In the genomic region with DNA sequence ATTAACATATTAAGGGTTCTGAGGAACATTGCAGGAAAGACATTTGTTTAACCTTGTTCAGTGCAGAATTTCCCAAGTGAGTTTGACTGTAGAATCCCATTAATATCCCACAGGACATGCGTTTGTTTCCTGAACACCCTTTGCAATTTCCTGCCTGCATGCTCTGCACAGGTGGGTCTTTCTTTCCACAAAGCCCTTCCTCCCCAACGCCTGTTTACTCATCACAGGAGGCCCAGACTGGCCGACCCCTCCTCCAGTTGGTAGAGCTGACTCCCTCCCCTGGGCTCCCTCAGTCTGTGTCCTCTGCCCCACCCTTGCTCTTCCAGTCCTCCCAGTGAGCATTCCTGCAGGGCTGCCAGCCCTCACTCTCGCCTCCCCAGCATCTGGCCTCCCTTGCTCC, we compare ENCODE assay signal across 1 cellular context.
TF ChIP-seq lines count a peak whose summit lies in the region.

No MANE protein-coding gene starts in this region.

TF ChIP-seq in HepG2, 621 proteins besides CTCF, POLR2A, EP300 and RAD21 (continued from another document and continues in another):
- TF ChIP-seq, protein P1, sequence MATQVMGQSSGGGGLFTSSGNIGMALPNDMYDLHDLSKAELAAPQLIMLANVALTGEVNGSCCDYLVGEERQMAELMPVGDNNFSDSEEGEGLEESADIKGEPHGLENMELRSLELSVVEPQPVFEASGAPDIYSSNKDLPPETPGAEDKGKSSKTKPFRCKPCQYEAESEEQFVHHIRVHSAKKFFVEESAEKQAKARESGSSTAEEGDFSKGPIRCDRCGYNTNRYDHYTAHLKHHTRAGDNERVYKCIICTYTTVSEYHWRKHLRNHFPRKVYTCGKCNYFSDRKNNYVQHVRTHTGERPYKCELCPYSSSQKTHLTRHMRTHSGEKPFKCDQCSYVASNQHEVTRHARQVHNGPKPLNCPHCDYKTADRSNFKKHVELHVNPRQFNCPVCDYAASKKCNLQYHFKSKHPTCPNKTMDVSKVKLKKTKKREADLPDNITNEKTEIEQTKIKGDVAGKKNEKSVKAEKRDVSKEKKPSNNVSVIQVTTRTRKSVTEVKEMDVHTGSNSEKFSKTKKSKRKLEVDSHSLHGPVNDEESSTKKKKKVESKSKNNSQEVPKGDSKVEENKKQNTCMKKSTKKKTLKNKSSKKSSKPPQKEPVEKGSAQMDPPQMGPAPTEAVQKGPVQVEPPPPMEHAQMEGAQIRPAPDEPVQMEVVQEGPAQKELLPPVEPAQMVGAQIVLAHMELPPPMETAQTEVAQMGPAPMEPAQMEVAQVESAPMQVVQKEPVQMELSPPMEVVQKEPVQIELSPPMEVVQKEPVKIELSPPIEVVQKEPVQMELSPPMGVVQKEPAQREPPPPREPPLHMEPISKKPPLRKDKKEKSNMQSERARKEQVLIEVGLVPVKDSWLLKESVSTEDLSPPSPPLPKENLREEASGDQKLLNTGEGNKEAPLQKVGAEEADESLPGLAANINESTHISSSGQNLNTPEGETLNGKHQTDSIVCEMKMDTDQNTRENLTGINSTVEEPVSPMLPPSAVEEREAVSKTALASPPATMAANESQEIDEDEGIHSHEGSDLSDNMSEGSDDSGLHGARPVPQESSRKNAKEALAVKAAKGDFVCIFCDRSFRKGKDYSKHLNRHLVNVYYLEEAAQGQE (IDR thresholded peaks at IDR 0.05; ENCODE audit: borderline replicate concordance in 1 of 2, low read depth in 1 of 2, low read length in 2 of 2): no peak
- TF ChIP-seq ZNF577 (CRISPR knock-in tag; IDR thresholded peaks at IDR 0.05; ENCODE audit: borderline replicate concordance, low read depth) (no peak), HOXA3 (CRISPR knock-in tag; IDR thresholded peaks at IDR 0.05) (peak; percentile 20; the same call in 1 of the 2 replicates), ETV5 (CRISPR knock-in tag; IDR thresholded peaks at IDR 0.05; ENCODE audit: borderline replicate concordance) (peak; percentile 37; the same call in 1 of the 2 replicates), SOX13 (IDR thresholded peaks at IDR 0.05) (no peak), SOX13 (CRISPR knock-in tag; conservative IDR thresholded peaks at IDR 0.05 in 1 of 2, IDR thresholded peaks at IDR 0.05 in 1 of 2) (peak in 1 of 2 experiments; percentile 8; a peak in 1 of 4 replicates), MED1 (CRISPR knock-in tag; IDR thresholded peaks at IDR 0.05) (0 out of 2 replicates have a peak, but pooled peaks have one; percentile 44), MAZ (IDR thresholded peaks at IDR 0.05; ENCODE audit: borderline replicate concordance, low read depth, low read length) (no peak), MAZ (CRISPR knock-in tag; IDR thresholded peaks at IDR 0.05; ENCODE audit: low read depth) (no peak), ZNF557 (CRISPR knock-in tag; IDR thresholded peaks at IDR 0.05) (no peak), FOXO1 (CRISPR knock-in tag; IDR thresholded peaks at IDR 0.05) (peak; percentile 58; the same call in 1 of the 2 replicates), ZNF180 (CRISPR knock-in tag; IDR thresholded peaks at IDR 0.05; ENCODE audit: borderline replicate concordance, low read depth) (no peak), SP5 (CRISPR knock-in tag; IDR thresholded peaks at IDR 0.05; ENCODE audit: borderline replicate concordance, low read depth) (peak; percentile 57; the same call in 1 of the 2 replicates), GATAD2A (CRISPR knock-in tag; IDR thresholded peaks at IDR 0.05) (0 out of 2 replicates have a peak, but pooled peaks have one; percentile 17), NR1H2 (CRISPR knock-in tag; IDR thresholded peaks at IDR 0.05; ENCODE audit: borderline replicate concordance, low read depth) (no peak), SALL1 (CRISPR knock-in tag; IDR thresholded peaks at IDR 0.05) (peak; percentile 37; the same call in 1 of the 2 replicates), EED (CRISPR knock-in tag; IDR thresholded peaks at IDR 0.05) (no peak), HCFC1 (IDR thresholded peaks at IDR 0.05; ENCODE audit: low read depth, low read length) (no peak), NFIB (CRISPR knock-in tag; IDR thresholded peaks at IDR 0.05; ENCODE audit: borderline replicate concordance) (no peak), FOXA3 (CRISPR knock-in tag; IDR thresholded peaks at IDR 0.05) (peak; percentile 57), FOXA1 (IDR thresholded peaks at IDR 0.05) (no peak), FOXA1 (CRISPR knock-in tag; IDR thresholded peaks at IDR 0.05) (peak; percentile 59), LCORL (IDR thresholded peaks at IDR 0.05) (no peak), LCORL (CRISPR knock-in tag; IDR thresholded peaks at IDR 0.05) (0 out of 2 replicates have a peak, but pooled peaks have one; percentile 19), TBX2 (CRISPR knock-in tag; IDR thresholded peaks at IDR 0.05; ENCODE audit: borderline replicate concordance) (peak; percentile 30; the same call in 1 of the 2 replicates), ZBTB7A (CRISPR knock-in tag; IDR thresholded peaks at IDR 0.05) (peak; percentile 67), ZSCAN9 (CRISPR knock-in tag; IDR thresholded peaks at IDR 0.05; ENCODE audit: borderline replicate concordance) (no peak), SOX5 (CRISPR knock-in tag; IDR thresholded peaks at IDR 0.05; ENCODE audit: borderline replicate concordance) (peak; percentile 53; the same call in 1 of the 2 replicates), ATM (IDR thresholded peaks at IDR 0.05; ENCODE audit: borderline replicate concordance) (no peak), MIER2 (CRISPR knock-in tag; IDR thresholded peaks at IDR 0.05) (no peak), FOXP1 (IDR thresholded peaks at IDR 0.05) (no peak), FOXP1 (CRISPR knock-in tag; IDR thresholded peaks at IDR 0.05) (peak; percentile 17; the same call in 1 of the 2 replicates), KMT2B (CRISPR knock-in tag; IDR thresholded peaks at IDR 0.05) (no peak), ZNF263 (CRISPR knock-in tag; IDR thresholded peaks at IDR 0.05) (peak; percentile 97)
- TF ChIP-seq, protein P2, sequence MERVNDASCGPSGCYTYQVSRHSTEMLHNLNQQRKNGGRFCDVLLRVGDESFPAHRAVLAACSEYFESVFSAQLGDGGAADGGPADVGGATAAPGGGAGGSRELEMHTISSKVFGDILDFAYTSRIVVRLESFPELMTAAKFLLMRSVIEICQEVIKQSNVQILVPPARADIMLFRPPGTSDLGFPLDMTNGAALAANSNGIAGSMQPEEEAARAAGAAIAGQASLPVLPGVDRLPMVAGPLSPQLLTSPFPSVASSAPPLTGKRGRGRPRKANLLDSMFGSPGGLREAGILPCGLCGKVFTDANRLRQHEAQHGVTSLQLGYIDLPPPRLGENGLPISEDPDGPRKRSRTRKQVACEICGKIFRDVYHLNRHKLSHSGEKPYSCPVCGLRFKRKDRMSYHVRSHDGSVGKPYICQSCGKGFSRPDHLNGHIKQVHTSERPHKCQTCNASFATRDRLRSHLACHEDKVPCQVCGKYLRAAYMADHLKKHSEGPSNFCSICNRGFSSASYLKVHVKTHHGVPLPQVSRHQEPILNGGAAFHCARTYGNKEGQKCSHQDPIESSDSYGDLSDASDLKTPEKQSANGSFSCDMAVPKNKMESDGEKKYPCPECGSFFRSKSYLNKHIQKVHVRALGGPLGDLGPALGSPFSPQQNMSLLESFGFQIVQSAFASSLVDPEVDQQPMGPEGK (CRISPR knock-in tag; IDR thresholded peaks at IDR 0.05): peak; percentile 33; the same call in 1 of the 2 replicates
- TF ChIP-seq, protein P3, sequence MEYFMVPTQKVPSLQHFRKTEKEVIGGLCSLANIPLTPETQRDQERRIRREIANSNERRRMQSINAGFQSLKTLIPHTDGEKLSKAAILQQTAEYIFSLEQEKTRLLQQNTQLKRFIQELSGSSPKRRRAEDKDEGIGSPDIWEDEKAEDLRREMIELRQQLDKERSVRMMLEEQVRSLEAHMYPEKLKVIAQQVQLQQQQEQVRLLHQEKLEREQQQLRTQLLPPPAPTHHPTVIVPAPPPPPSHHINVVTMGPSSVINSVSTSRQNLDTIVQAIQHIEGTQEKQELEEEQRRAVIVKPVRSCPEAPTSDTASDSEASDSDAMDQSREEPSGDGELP (IDR thresholded peaks at IDR 0.05; ENCODE audit: borderline replicate concordance, low read depth): peak; percentile 26; the same call in 1 of the 2 replicates
- TF ChIP-seq, protein P4, sequence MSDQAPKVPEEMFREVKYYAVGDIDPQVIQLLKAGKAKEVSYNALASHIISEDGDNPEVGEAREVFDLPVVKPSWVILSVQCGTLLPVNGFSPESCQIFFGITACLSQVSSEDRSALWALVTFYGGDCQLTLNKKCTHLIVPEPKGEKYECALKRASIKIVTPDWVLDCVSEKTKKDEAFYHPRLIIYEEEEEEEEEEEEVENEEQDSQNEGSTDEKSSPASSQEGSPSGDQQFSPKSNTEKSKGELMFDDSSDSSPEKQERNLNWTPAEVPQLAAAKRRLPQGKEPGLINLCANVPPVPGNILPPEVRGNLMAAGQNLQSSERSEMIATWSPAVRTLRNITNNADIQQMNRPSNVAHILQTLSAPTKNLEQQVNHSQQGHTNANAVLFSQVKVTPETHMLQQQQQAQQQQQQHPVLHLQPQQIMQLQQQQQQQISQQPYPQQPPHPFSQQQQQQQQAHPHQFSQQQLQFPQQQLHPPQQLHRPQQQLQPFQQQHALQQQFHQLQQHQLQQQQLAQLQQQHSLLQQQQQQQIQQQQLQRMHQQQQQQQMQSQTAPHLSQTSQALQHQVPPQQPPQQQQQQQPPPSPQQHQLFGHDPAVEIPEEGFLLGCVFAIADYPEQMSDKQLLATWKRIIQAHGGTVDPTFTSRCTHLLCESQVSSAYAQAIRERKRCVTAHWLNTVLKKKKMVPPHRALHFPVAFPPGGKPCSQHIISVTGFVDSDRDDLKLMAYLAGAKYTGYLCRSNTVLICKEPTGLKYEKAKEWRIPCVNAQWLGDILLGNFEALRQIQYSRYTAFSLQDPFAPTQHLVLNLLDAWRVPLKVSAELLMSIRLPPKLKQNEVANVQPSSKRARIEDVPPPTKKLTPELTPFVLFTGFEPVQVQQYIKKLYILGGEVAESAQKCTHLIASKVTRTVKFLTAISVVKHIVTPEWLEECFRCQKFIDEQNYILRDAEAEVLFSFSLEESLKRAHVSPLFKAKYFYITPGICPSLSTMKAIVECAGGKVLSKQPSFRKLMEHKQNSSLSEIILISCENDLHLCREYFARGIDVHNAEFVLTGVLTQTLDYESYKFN (CRISPR knock-in tag; conservative IDR thresholded peaks at IDR 0.05): peak; percentile 49; the same call in 1 of the 2 replicates
- TF ChIP-seq, protein P5, sequence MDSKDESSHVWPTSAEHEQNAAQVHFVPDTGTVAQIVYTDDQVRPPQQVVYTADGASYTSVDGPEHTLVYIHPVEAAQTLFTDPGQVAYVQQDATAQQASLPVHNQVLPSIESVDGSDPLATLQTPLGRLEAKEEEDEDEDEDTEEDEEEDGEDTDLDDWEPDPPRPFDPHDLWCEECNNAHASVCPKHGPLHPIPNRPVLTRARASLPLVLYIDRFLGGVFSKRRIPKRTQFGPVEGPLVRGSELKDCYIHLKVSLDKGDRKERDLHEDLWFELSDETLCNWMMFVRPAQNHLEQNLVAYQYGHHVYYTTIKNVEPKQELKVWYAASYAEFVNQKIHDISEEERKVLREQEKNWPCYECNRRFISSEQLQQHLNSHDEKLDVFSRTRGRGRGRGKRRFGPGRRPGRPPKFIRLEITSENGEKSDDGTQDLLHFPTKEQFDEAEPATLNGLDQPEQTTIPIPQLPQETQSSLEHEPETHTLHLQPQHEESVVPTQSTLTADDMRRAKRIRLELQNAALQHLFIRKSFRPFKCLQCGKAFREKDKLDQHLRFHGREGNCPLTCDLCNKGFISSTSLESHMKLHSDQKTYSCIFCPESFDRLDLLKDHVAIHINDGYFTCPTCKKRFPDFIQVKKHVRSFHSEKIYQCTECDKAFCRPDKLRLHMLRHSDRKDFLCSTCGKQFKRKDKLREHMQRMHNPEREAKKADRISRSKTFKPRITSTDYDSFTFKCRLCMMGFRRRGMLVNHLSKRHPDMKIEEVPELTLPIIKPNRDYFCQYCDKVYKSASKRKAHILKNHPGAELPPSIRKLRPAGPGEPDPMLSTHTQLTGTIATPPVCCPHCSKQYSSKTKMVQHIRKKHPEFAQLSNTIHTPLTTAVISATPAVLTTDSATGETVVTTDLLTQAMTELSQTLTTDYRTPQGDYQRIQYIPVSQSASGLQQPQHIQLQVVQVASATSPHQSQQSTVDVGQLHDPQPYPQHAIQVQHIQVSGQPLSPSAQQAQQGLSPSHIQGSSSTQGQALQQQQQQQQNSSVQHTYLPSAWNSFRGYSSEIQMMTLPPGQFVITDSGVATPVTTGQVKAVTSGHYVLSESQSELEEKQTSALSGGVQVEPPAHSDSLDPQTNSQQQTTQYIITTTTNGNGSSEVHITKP (CRISPR knock-in tag; IDR thresholded peaks at IDR 0.05; ENCODE audit: low read depth): 0 out of 2 replicates have a peak, but pooled peaks have one; percentile 14
- TF ChIP-seq, protein P6, sequence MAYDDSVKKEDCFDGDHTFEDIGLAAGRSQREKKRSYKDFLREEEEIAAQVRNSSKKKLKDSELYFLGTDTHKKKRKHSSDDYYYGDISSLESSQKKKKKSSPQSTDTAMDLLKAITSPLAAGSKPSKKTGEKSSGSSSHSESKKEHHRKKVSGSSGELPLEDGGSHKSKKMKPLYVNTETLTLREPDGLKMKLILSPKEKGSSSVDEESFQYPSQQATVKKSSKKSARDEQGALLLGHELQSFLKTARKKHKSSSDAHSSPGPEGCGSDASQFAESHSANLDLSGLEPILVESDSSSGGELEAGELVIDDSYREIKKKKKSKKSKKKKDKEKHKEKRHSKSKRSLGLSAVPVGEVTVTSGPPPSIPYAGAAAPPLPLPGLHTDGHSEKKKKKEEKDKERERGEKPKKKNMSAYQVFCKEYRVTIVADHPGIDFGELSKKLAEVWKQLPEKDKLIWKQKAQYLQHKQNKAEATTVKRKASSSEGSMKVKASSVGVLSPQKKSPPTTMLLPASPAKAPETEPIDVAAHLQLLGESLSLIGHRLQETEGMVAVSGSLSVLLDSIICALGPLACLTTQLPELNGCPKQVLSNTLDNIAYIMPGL (CRISPR knock-in tag; IDR thresholded peaks at IDR 0.05; ENCODE audit: borderline replicate concordance in 1 of 2, low read depth in 1 of 2): no peak
- TF ChIP-seq, protein P7, sequence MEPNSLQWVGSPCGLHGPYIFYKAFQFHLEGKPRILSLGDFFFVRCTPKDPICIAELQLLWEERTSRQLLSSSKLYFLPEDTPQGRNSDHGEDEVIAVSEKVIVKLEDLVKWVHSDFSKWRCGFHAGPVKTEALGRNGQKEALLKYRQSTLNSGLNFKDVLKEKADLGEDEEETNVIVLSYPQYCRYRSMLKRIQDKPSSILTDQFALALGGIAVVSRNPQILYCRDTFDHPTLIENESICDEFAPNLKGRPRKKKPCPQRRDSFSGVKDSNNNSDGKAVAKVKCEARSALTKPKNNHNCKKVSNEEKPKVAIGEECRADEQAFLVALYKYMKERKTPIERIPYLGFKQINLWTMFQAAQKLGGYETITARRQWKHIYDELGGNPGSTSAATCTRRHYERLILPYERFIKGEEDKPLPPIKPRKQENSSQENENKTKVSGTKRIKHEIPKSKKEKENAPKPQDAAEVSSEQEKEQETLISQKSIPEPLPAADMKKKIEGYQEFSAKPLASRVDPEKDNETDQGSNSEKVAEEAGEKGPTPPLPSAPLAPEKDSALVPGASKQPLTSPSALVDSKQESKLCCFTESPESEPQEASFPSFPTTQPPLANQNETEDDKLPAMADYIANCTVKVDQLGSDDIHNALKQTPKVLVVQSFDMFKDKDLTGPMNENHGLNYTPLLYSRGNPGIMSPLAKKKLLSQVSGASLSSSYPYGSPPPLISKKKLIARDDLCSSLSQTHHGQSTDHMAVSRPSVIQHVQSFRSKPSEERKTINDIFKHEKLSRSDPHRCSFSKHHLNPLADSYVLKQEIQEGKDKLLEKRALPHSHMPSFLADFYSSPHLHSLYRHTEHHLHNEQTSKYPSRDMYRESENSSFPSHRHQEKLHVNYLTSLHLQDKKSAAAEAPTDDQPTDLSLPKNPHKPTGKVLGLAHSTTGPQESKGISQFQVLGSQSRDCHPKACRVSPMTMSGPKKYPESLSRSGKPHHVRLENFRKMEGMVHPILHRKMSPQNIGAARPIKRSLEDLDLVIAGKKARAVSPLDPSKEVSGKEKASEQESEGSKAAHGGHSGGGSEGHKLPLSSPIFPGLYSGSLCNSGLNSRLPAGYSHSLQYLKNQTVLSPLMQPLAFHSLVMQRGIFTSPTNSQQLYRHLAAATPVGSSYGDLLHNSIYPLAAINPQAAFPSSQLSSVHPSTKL (CRISPR knock-in tag; IDR thresholded peaks at IDR 0.05): peak; percentile 19; the same call in 1 of the 2 replicates
